ENCODE assay signal across 9 cellular contexts in the genomic region with DNA sequence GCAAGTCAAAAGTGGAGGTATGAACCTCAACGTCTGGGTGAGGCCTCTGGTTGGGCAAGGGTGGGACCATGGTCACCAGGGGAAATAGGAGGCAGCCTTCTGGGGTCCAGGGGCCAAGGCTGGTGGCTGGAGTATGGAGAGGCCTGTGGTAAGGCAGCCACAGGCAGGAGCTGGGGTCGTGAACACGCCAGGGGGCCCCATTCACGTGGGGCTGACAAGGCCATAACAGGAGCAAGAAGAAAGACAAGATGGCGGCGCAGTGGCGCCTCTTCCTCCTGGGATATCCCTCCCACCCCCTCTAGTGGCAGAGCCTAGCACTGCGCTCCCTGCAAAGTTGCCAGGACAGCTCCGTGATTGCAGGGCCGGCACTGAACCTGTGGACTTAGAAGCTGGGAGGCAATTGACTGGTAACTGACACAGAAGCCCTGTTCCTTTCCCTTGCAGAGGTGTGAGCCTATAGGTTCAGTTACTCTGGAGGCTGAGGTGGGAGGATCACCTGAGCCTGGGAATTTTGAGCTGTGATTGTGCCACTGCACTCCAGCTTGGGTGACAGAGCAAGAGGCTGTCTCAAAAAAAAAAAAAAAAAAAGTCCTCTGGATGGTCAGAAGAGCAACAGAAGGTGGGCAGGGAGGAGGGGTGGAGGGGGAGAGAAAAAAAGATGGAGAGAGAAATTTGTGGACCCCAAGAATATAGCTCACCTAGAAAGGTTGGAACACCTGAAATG. TPM values are rescaled to one million over a fixed set of nuclear protein-coding genes. Genes with fewer than 3 reads are reported as not detected.
DNase-seq lines count a peak whose midpoint lies in the region; ATAC-seq, FAIRE-seq and TF ChIP-seq lines count a peak whose summit lies in the region.
"Had no signal": no experiment of that assay in that cellular context is flagged by ENCODE, and none has a peak within 500 bp of the region (broad histone marks: within the 10 kb centered on the region; RNA-seq: fewer than 3 reads in every experiment).

No MANE protein-coding gene starts in this region.

- no peaks in the 10 kb centered on the region for H3K27me3 Mint-ChIP-seq in activated naive CD4-positive, alpha-beta T cell treated with anti-CD3 and anti-CD28 coated beads for 36 hours (ENCODE audit: low read depth)
- H3K27me3 Mint-ChIP-seq in glutamatergic neuron (ENCODE audit: unreplicated experiment) = peaks cover 7% of the 10 kb centered on the region

- in situ Hi-C loops in SK-MEL-5 (cut with HindIII; ENCODE audit: low pct_unique_long_range_greater_than_20kb, low sequenced_read_pairs) = no loop called here

- no peak overlapping the region for H3K9ac ChIP-seq in KMS-11

- peaks cover 3% of the 10 kb centered on the region for H3K4me1 Mint-ChIP-seq in activated naive CD4-positive, alpha-beta T cell treated with anti-CD3 and anti-CD28 coated beads for 36 hours (ENCODE audit: low read depth)
- H3K4me1 Mint-ChIP-seq in glutamatergic neuron (ENCODE audit: low read depth, unreplicated experiment) = peaks cover 4% of the 10 kb centered on the region

- CTCF ChIA-PET in activated naive CD4-positive, alpha-beta T cell treated with anti-CD3 and anti-CD28 coated beads for 36 hours (lab: Charles Lee) = interaction anchor here (0.6 to 4.2 kb wide), 25 partner anchors 9 to 1490 kb away, joined by 3 to 40 read pairs (median 4); a partner anchor contains a TSS

- H3K4me3 ChIP-seq in KMS-11 (IDR thresholded peaks at IDR 0.05; ENCODE audit: insufficient read depth, low read depth, low read length) = no peak overlapping the region

- no peaks in the 10 kb centered on the region for H3K36me3 ChIP-seq in KMS-11 (ENCODE audit: insufficient read depth)

- H3K27me3 ChIP-seq in KMS-11 (ENCODE audit: insufficient read depth, low read depth) = no peaks in the 10 kb centered on the region

- no peak overlapping the region for H3K4me3 Mint-ChIP-seq in activated naive CD4-positive, alpha-beta T cell treated with anti-CD3 and anti-CD28 coated beads for 36 hours
- no peak overlapping the region for H3K4me3 Mint-ChIP-seq in glutamatergic neuron (ENCODE audit: unreplicated experiment)

- H3K27ac Mint-ChIP-seq in activated naive CD4-positive, alpha-beta T cell treated with anti-CD3 and anti-CD28 coated beads for 36 hours = no peak overlapping the region
- H3K27ac Mint-ChIP-seq in glutamatergic neuron (ENCODE audit: unreplicated experiment) = peak overlapping the region; percentile 91

- peak overlapping the region; percentile 63 for H2AFZ ChIP-seq in KMS-11 (ENCODE audit: low read depth)

- peak; percentile 76 for TF ChIP-seq CTCF in KMS-11 (conservative IDR thresholded peaks at IDR 0.05; ENCODE audit: low read depth, low read length)
- peak; percentile 94 for TF ChIP-seq CTCF in glutamatergic neuron (IDR thresholded peaks at IDR 0.05; ENCODE audit: partially characterized antibody, unreplicated experiment)

- H3K27ac ChIP-seq in KMS-11 = no peak overlapping the region

- DNase-seq in ELR (ENCODE audit: low read depth) (peak; percentile 67), SK-MEL-5 (ENCODE audit: low read depth, low spot score) (peak; percentile 83), glutamatergic neuron (peak; percentile 95), posterior vena cava (ENCODE audit: low spot score) (peak; percentile 90), urothelium cell line (ENCODE audit: low spot score) (peak; percentile 60)
- peak; percentile 87 for DNase-seq in activated naive CD4-positive, alpha-beta T cell treated with anti-CD3 and anti-CD28 coated beads for 36 hours

- no peak for FAIRE-seq in urothelium cell line (lab: Jason Lieb, UNC)

- H3K79me2 ChIP-seq in KMS-11 (ENCODE audit: insufficient read depth, low read depth) = no peaks in the 10 kb centered on the region

- H3K4me2 ChIP-seq in KMS-11 = no peak overlapping the region

- intact Hi-C loops in activated naive CD4-positive, alpha-beta T cell treated with anti-CD3 and anti-CD28 coated beads for 36 hours (cut with micrococcal nuclease) = loop anchor here (1.0 to 5.0 kb wide), 5 partner anchors 59 to 186 kb away; a partner anchor contains a TSS
- intact Hi-C loops in posterior vena cava (cut with DNase I) = loop anchor here in 1 of 2 donors (10.0 kb wide), 1 partner anchor 92 kb away; no protein-coding TSS in a partner anchor

- no peaks in the 10 kb centered on the region for H4K20me1 ChIP-seq in KMS-11 (ENCODE audit: insufficient read depth)

- H3K4me1 ChIP-seq in KMS-11 (ENCODE audit: low read depth, poor library complexity, severe bottlenecking) = no peaks in the 10 kb centered on the region

- no peak for ATAC-seq in HG03432 (IDR thresholded peaks at IDR 0.05; ENCODE audit: unreplicated experiment)

- no peaks in the 10 kb centered on the region for H3K36me3 Mint-ChIP-seq in activated naive CD4-positive, alpha-beta T cell treated with anti-CD3 and anti-CD28 coated beads for 36 hours (ENCODE audit: low read depth)
- H3K36me3 Mint-ChIP-seq in glutamatergic neuron (ENCODE audit: unreplicated experiment) = peaks cover 8% of the 10 kb centered on the region

- no peaks in the 10 kb centered on the region for H3K9me3 Mint-ChIP-seq in activated naive CD4-positive, alpha-beta T cell treated with anti-CD3 and anti-CD28 coated beads for 36 hours
- peaks cover 5% of the 10 kb centered on the region for H3K9me3 Mint-ChIP-seq in glutamatergic neuron (ENCODE audit: unreplicated experiment)

RNA-seq across cellular contexts. Expression of a gene that starts 19.7 kb away (rescaled TPM):
- not detected in 2 replicates for total RNA-seq in SK-MEL-5 (2014; rRNA removed; shearing (Covaris generic))
- not detected in 2 replicates for polyA plus RNA-seq in SK-MEL-5 (2015; cell fraction: cytosol; rRNA removed)
- not detected in 2 replicates for polyA plus RNA-seq in SK-MEL-5 (2015; cell fraction: nucleus; rRNA removed)
- total RNA-seq in activated naive CD4-positive, alpha-beta T cell treated with anti-CD3 and anti-CD28 coated beads for 36 hours = 1 to 10 TPM; 1.1 to 1.8 TPM
- total RNA-seq in glutamatergic neuron (ENCODE audit: unreplicated experiment) (not detected), posterior vena cava (not detected)

RNA-seq across cellular contexts. Expression of a gene that starts 50.8 kb away (rescaled TPM):
- total RNA-seq in SK-MEL-5 (2014; rRNA removed; shearing (Covaris generic)) = not detected in 2 replicates
- not detected in 2 replicates for polyA plus RNA-seq in SK-MEL-5 (2015; cell fraction: cytosol; rRNA removed)
- polyA plus RNA-seq in SK-MEL-5 (2015; cell fraction: nucleus; rRNA removed) = not detected in 2 replicates
- not detected for total RNA-seq in activated naive CD4-positive, alpha-beta T cell treated with anti-CD3 and anti-CD28 coated beads for 36 hours
- total RNA-seq in glutamatergic neuron (ENCODE audit: unreplicated experiment) (0.32 TPM), posterior vena cava (not detected)
- polyA plus RNA-seq: esophagus had no signal

RNA-seq across cellular contexts. Expression of a gene that starts 55.3 kb away (rescaled TPM):
- total RNA-seq in SK-MEL-5 (2014; rRNA removed; shearing (Covaris generic)) = not detected in 2 replicates
- not detected in 2 replicates for polyA plus RNA-seq in SK-MEL-5 (2015; cell fraction: cytosol; rRNA removed)
- polyA plus RNA-seq in SK-MEL-5 (2015; cell fraction: nucleus; rRNA removed) = not detected in 2 replicates
- total RNA-seq in activated naive CD4-positive, alpha-beta T cell treated with anti-CD3 and anti-CD28 coated beads for 36 hours = not detected
- total RNA-seq in glutamatergic neuron (ENCODE audit: unreplicated experiment) (not detected), posterior vena cava (not detected)
